9 cellular contexts compared by ENCODE assay signal in the genomic region with DNA sequence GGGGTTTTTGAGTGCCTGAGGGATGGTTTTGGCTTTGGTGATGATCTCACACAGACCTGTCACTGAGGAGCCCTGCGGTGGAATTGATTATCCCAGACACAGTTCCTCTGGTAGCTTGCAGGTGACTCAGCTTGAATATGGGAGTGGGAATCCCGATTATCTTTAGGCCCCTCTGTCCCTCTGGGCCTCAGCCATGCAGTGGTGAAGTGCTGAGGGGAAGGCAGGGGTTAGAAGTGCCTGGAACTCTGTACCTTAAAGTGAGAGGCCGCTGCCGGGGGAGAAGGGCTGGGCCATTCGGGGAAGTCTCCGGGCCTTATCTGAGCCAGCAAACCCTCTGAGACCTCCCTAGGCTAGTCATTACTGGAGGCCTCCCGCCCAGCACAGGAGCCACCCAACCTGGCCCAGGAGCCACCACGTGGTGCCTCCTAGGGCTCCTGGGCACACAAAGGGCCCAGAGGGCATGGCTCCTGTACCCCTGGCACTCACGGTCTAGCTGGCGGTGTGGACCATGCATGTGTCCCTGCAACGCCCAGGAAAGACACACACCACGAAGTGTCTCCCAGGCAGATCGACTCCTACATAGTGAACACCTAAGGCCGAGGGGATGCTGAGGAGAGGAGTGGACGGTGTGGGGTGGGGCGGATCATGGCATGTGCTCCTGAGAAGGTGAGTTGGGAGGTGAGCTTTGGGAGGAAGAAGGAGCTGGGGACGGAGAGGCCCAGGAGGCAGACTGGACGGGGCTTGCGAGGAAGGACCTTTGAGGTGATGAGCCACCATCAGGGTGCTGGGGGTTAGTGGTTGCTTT. TPM values are rescaled to one million over a fixed set of nuclear protein-coding genes. Genes with fewer than 3 reads are reported as not detected.
DNase-seq lines count a peak whose midpoint lies in the region; ATAC-seq and TF ChIP-seq lines count a peak whose summit lies in the region.
"Had no signal": no experiment of that assay in that cellular context is flagged by ENCODE, and none has a peak within 500 bp of the region (broad histone marks: within the 10 kb centered on the region; RNA-seq: fewer than 3 reads in every experiment).

No MANE protein-coding gene starts in this region.

- no peaks in the 10 kb centered on the region for H3K9me3 Mint-ChIP-seq in activated T-cell treated with anti-CD3 and anti-CD28 coated beads, Interleukin-2, amount 50 U/mL, for 4 hours

- TF ChIP-seq CTCF in body of pancreas (IDR thresholded peaks at IDR 0.05) (no peak), lung (IDR thresholded peaks at IDR 0.05; ENCODE audit: control extremely low read depth, extremely low read depth) (no peak), upper lobe of right lung (IDR thresholded peaks at IDR 0.05) (no peak)

- no peaks in the 10 kb centered on the region for H3K27me3 Mint-ChIP-seq in activated T-cell treated with anti-CD3 and anti-CD28 coated beads, Interleukin-2, amount 50 U/mL, for 4 hours (ENCODE audit: low read depth)

- H3K27me3 ChIP-seq in body of pancreas (no peaks in the 10 kb centered on the region), lung (ENCODE audit: control insufficient read depth, insufficient read depth) (no peaks in the 10 kb centered on the region), upper lobe of right lung (no peaks in the 10 kb centered on the region)

- no peaks in the 10 kb centered on the region for H3K9me3 ChIP-seq in body of pancreas
- H3K9me3 ChIP-seq in lung (ENCODE audit: control insufficient read depth in 2 of 2, insufficient read depth in 1 of 2, low read length in 1 of 2): no peaks in the 10 kb centered on the region
- H3K9me3 ChIP-seq in upper lobe of right lung: no peaks in the 10 kb centered on the region

- no peak overlapping the region for H3K4me3 ChIP-seq in body of pancreas
- H3K4me3 ChIP-seq in lung: no peak overlapping the region
- H3K4me3 ChIP-seq in upper lobe of right lung: no peak overlapping the region

- peaks cover 29% of the 10 kb centered on the region for H3K4me1 ChIP-seq in body of pancreas
- peaks cover 40 to 51% of the 10 kb centered on the region in 2 donors for H3K4me1 ChIP-seq in lung (ENCODE audit: control insufficient read depth in 2 of 2, insufficient read depth in 2 of 2, low read length in 2 of 2)
- H3K4me1 ChIP-seq in upper lobe of right lung: peaks cover 84% of the 10 kb centered on the region

- peaks cover 6% of the 10 kb centered on the region for H3K36me3 Mint-ChIP-seq in activated T-cell treated with anti-CD3 and anti-CD28 coated beads, Interleukin-2, amount 50 U/mL, for 4 hours (ENCODE audit: insufficient read depth)

- peaks cover 65% of the 10 kb centered on the region for H3K4me1 Mint-ChIP-seq in activated T-cell treated with anti-CD3 and anti-CD28 coated beads, Interleukin-2, amount 50 U/mL, for 4 hours (ENCODE audit: low read depth)

- no peak for DNase-seq in activated T-cell treated with anti-CD3 and anti-CD28 coated beads, Interleukin-2, amount 50 U/mL, for 4 hours
- DNase-seq in activated T-cell treated with anti-CD3 and anti-CD28 coated beads, Interleukin-2, amount 50 U/mL, for 48 hours: no peak
- DNase-seq in body of pancreas (no peak), lung (ENCODE audit: low spot score) (no peak), upper lobe of right lung (no peak), NCI-H2171 treated with DMSO at 0.1 percent for 48 hours (lab: John Stamatoyannopoulos, UW) (no peak)
- DNase-seq: NCI-H1930 had no signal

- peak overlapping the region; percentile 63 for H3K4me3 Mint-ChIP-seq in activated T-cell treated with anti-CD3 and anti-CD28 coated beads, Interleukin-2, amount 50 U/mL, for 4 hours

- H3K36me3 ChIP-seq in body of pancreas (replicated peaks in 1 of 2; ENCODE audit: insufficient read depth in 1 of 2, low read depth in 2 of 2) (no peaks in the 10 kb centered on the region), lung (ENCODE audit: control insufficient read depth in 2 of 2, insufficient read depth in 2 of 2, low read length in 2 of 2) (peaks cover 0 to 2% of the 10 kb centered on the region in 2 donors), upper lobe of right lung (no peaks in the 10 kb centered on the region)

- intact Hi-C loops in body of pancreas (cut with DNase I): no loop called here
- intact Hi-C loops in upper lobe of right lung (cut with DNase I): no loop called here

- no peak for TF ChIP-seq POLR2A in body of pancreas (IDR thresholded peaks at IDR 0.05)

- WGBS in body of pancreas, 2 donors: 78 to 93% methylated on average over 9 to 19 of the region's 19 CpGs
- WGBS in lung, 2 donors: 71 to 73% methylated on average over 19 of the region's 19 CpGs

- peak overlapping the region in 3 of 4 donors; percentile 61 to 72 (median 69) for H3K27ac ChIP-seq in body of pancreas
- H3K27ac ChIP-seq in lung (ENCODE audit: low read depth in 1 of 2, low read length in 1 of 2): peak overlapping the region; percentile 35 to 37
- peak overlapping the region; percentile 68 for H3K27ac ChIP-seq in upper lobe of right lung

- peak; percentile 41 to 42 for ATAC-seq in activated T-cell treated with anti-CD3 and anti-CD28 coated beads, Interleukin-2, amount 50 U/mL, for 4 hours
- ATAC-seq in body of pancreas: no peak
- no peak for ATAC-seq in lung (ENCODE audit: insufficient read depth, low FRiP score)
- ATAC-seq in upper lobe of right lung: no peak
- ATAC-seq in GM21786 (IDR thresholded peaks at IDR 0.05; ENCODE audit: unreplicated experiment): no peak
- ATAC-seq in GM21528 (IDR thresholded peaks at IDR 0.05; ENCODE audit: low FRiP score, unreplicated experiment): no peak

RNA-seq across cellular contexts. Expression of gene HK1, which starts 56.2 kb away (rescaled TPM):
- 100 to 1,000 TPM; 147 to 169 (median 165) TPM for total RNA-seq in activated T-cell treated with anti-CD3 and anti-CD28 coated beads, Interleukin-2, amount 50 U/mL, for 4 hours
- 10 to 100 TPM; 15.8 to 17.1 TPM for total RNA-seq in body of pancreas
- 100 to 1,000 TPM in 1 of 2 donors, 10 to 100 TPM in 1; 57.4 to 120 TPM for total RNA-seq in lung
- 10 to 100 TPM; 33.6 to 98.6 TPM for polyA plus RNA-seq in lung
- total RNA-seq in upper lobe of right lung: 84.0 TPM

Comparison
In these comparisons a context has a peak if more than half of its experiments do, and no peak if none do; other contexts are left out.
1. ATAC-seq: peak in activated T-cell treated with anti-CD3 and anti-CD28 coated beads, Interleukin-2, amount 50 U/mL, for 4 hours (2 of 2); none in body of pancreas (single experiment), lung (single experiment), upper lobe of right lung (single experiment), GM21786 (single experiment) and GM21528 (single experiment).
2. Peak in every context shown above with its lines, with median percentiles within 50 percentile points of each other: H3K27ac ChIP-seq.